Comparison of ENCODE assay signal across 22 cellular contexts in the genomic region with DNA sequence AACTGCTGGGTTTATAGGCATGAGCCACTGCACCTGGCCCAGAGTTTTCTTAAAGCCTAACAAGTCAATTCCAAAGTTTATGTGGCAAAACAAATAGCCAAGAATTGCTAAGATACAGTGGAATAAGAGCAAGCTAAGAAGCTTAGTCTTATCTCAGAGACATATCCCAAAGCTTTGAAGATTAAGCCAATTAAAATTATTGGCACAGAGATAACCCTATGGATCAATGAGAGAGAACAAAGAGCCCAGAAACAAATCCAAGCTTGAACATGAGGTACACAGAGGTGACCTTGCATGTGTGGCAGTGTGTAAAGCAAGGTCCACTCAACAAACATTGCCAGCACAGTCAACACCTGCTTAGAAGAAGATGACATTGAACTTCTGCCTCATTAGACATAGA. TPM values are rescaled to one million over a fixed set of nuclear protein-coding genes. Genes with fewer than 3 reads are reported as not detected.
"Had no signal": no experiment of that assay in that cellular context is flagged by ENCODE, and none has a peak within 500 bp of the region (broad histone marks: within the 10 kb centered on the region; RNA-seq: fewer than 3 reads in every experiment).

No MANE protein-coding gene starts in this region.

- H3K4me1 ChIP-seq: SJCRH30 had no signal

- DNase-seq: Kasumi-1, MM.1S, NCI-H1092 treated with DMSO at 0.1 percent for 48 hours, NCI-H1436, NCI-H187, NCI-H2029, NCI-H2081 treated with DMSO at 0.1 percent for 48 hours, NCI-H2171, NCI-H345, NCI-H446 treated with DMSO at 0.1 percent for 48 hours, NCI-H510A treated with DMSO at 0.1 percent for 48 hours, NCI-H526, SHP77 treated with DMSO at 0.1 percent for 48 hours, SJCRH30 had no signal

- H3K36me3 ChIP-seq: SJCRH30 had no signal

- H3K27ac ChIP-seq: KMS-11, SJCRH30 had no signal

- H3K27me3 ChIP-seq: SJCRH30 had no signal

- H3K4me3 ChIP-seq: K562, SJCRH30 had no signal

- ATAC-seq: K562, Panc1, Right ventricle myocardium inferior, SK-N-SH treated with all-trans-retinoic acid at 6 μM for 48 hours had no signal

- FAIRE-seq: K562 had no signal

RNA-seq across cellular contexts. Expression of gene BTNL3, which starts 13.3 kb away (rescaled TPM):
- total RNA-seq: HT1080, M059J, Right ventricle myocardium inferior, SJCRH30 had no signal
- polyA plus RNA-seq: IgD-negative memory B cell had no signal

RNA-seq across cellular contexts. Expression of gene BTNL9, which starts 38.1 kb away (rescaled TPM):
- total RNA-seq: M059J, SJCRH30 had no signal
